6 cellular contexts compared by ENCODE assay signal in genomic region chr16:2778692-2778958, GRCh38. TPM values are rescaled to one million over a fixed set of nuclear protein-coding genes. Genes with fewer than 3 reads are reported as not detected.
DNase-seq lines count a peak whose midpoint lies in the region; ATAC-seq and TF ChIP-seq lines count a peak whose summit lies in the region.

No MANE protein-coding gene starts in this region.

- H3K27me3 Mint-ChIP-seq in activated T-cell treated with anti-CD3 and anti-CD28 coated beads, Interleukin-2, amount 50 U/mL, for 72 hours (ENCODE audit: low read depth), result no peaks in the 10 kb centered on the region

- H3K27ac ChIP-seq in esophagus muscularis mucosa (replicated peaks in 1 of 4), result peak overlapping the region; percentile 98 to 100 (median 99)
- peak overlapping the region; percentile 95 for H3K27ac ChIP-seq in thymus (ENCODE audit: low read depth)

- 99% methylated on average over 12 of the region's 12 CpGs for WGBS in esophagus muscularis mucosa
- 97% methylated on average over 12 of the region's 12 CpGs for WGBS in thymus

- TF ChIP-seq CTCF in esophagus muscularis mucosa (IDR thresholded peaks at IDR 0.05), result no peak

- no peaks in the 10 kb centered on the region for H3K27me3 ChIP-seq in esophagus muscularis mucosa
- peaks cover 5% of the 10 kb centered on the region for H3K27me3 ChIP-seq in thymus (ENCODE audit: control insufficient read depth, insufficient read depth)

- H3K36me3 Mint-ChIP-seq in activated T-cell treated with anti-CD3 and anti-CD28 coated beads, Interleukin-2, amount 50 U/mL, for 72 hours (ENCODE audit: insufficient read depth in 2 of 2), result peaks cover 0 to 8% of the 10 kb centered on the region in 2 donors

- intact Hi-C loops in esophagus muscularis mucosa (cut with DNase I), result loop anchor here (10.0 kb wide), 1 partner anchor 146 kb away; no protein-coding TSS in a partner anchor

- H3K4me1 ChIP-seq in esophagus muscularis mucosa (peaks cover 24 to 42% (median 36%) of the 10 kb centered on the region in 4 donors), thymus (ENCODE audit: control insufficient read depth, insufficient read depth, low read length) (peaks cover 19% of the 10 kb centered on the region)

- H3K9me3 ChIP-seq in esophagus muscularis mucosa (no peaks in the 10 kb centered on the region), thymus (ENCODE audit: control insufficient read depth) (no peaks in the 10 kb centered on the region)

- H3K36me3 ChIP-seq in esophagus muscularis mucosa (peaks cover 0 to 18% (median 15%) of the 10 kb centered on the region in 4 donors), thymus (ENCODE audit: control insufficient read depth, insufficient read depth) (peaks cover 12% of the 10 kb centered on the region)

- H3K4me3 ChIP-seq in esophagus muscularis mucosa, result peak overlapping the region; percentile 84 to 93 (median 88)
- H3K4me3 ChIP-seq in thymus (ENCODE audit: low read length), result no peak overlapping the region

- ATAC-seq in activated T-cell treated with anti-CD3 and anti-CD28 coated beads, Interleukin-2, amount 50 U/mL, for 72 hours (replicated peaks in 1 of 2), result no peak
- no peak for ATAC-seq in GM18519 (IDR thresholded peaks at IDR 0.05; ENCODE audit: low FRiP score, unreplicated experiment)

- H3K9me3 Mint-ChIP-seq in activated T-cell treated with anti-CD3 and anti-CD28 coated beads, Interleukin-2, amount 50 U/mL, for 72 hours, result no peaks in the 10 kb centered on the region

- H3K4me1 Mint-ChIP-seq in activated T-cell treated with anti-CD3 and anti-CD28 coated beads, Interleukin-2, amount 50 U/mL, for 72 hours (ENCODE audit: low read depth), result peaks cover 47% of the 10 kb centered on the region

- H3K4me3 Mint-ChIP-seq in activated T-cell treated with anti-CD3 and anti-CD28 coated beads, Interleukin-2, amount 50 U/mL, for 72 hours, result peak overlapping the region; percentile 92 to 93

- TF ChIP-seq POLR2A in esophagus muscularis mucosa (IDR thresholded peaks at IDR 0.05; ENCODE audit: low read depth), result no peak

- no peak for TF ChIP-seq EP300 in esophagus muscularis mucosa (IDR thresholded peaks at IDR 0.05)

- H3K27ac Mint-ChIP-seq in activated T-cell treated with anti-CD3 and anti-CD28 coated beads, Interleukin-2, amount 50 U/mL, for 72 hours, result peak overlapping the region; percentile 90

- no peak for DNase-seq in activated T-cell treated with anti-CD3 and anti-CD28 coated beads, Interleukin-2, amount 50 U/mL, for 72 hours
- DNase-seq in activated T-cell treated with anti-CD3 and anti-CD28 coated beads, Interleukin-2, amount 50 U/mL, for 48 hours, result no peak
- DNase-seq in esophagus muscularis mucosa (ENCODE audit: extremely low spot score), result no peak
- no peak for DNase-seq in GM03348 (ENCODE audit: low spot score)

RNA-seq across cellular contexts. Expression of gene ELOB, which starts 1.5 kb away (rescaled TPM):
- 100 to 1,000 TPM; 158 to 208 TPM for total RNA-seq in activated T-cell treated with anti-CD3 and anti-CD28 coated beads, Interleukin-2, amount 50 U/mL, for 72 hours
- total RNA-seq in esophagus muscularis mucosa, result 100 to 1,000 TPM; 199 to 229 (median 213) TPM
- 287 TPM for polyA plus RNA-seq in thymus

RNA-seq across cellular contexts. Expression of gene PRSS33, which starts 8.7 kb away (rescaled TPM):
- total RNA-seq in activated T-cell treated with anti-CD3 and anti-CD28 coated beads, Interleukin-2, amount 50 U/mL, for 72 hours, result under 1 TPM in 1 of 2 donors, not detected in 1; 0.46 TPM
- not detected for total RNA-seq in esophagus muscularis mucosa
- 0.37 TPM for polyA plus RNA-seq in thymus

RNA-seq across cellular contexts. Expression of gene PRSS41, which starts 19.6 kb away (rescaled TPM):
- under 1 TPM in 1 of 2 donors, not detected in 1; 0.29 TPM for total RNA-seq in activated T-cell treated with anti-CD3 and anti-CD28 coated beads, Interleukin-2, amount 50 U/mL, for 72 hours
- not detected for total RNA-seq in esophagus muscularis mucosa
- not detected for polyA plus RNA-seq in thymus

RNA-seq across cellular contexts. Expression of gene SRRM2, which starts 26.2 kb away (rescaled TPM):
- total RNA-seq in activated T-cell treated with anti-CD3 and anti-CD28 coated beads, Interleukin-2, amount 50 U/mL, for 72 hours, result 100 to 1,000 TPM; 696 to 731 TPM
- total RNA-seq in esophagus muscularis mucosa, result 100 to 1,000 TPM; 126 to 325 (median 234) TPM
- polyA plus RNA-seq in thymus, result 690 TPM

RNA-seq across cellular contexts. Expression of gene PRSS21, which starts 38.4 kb away (rescaled TPM):
- total RNA-seq in activated T-cell treated with anti-CD3 and anti-CD28 coated beads, Interleukin-2, amount 50 U/mL, for 72 hours, result 10 to 100 TPM in 1 of 2 donors, 1 to 10 TPM in 1; 2.4 to 10.3 TPM
- total RNA-seq in esophagus muscularis mucosa, result not detected
- 0.68 TPM for polyA plus RNA-seq in thymus
